Comparison of ENCODE assay signal across 11 cellular contexts in genomic region chr15:67927501-67928156, GRCh38.
A peak's percentile ranks its signal among the peaks of the same experiment; 100 is the strongest.
DNase-seq lines count a peak whose midpoint lies in the region; ATAC-seq and TF ChIP-seq lines count a peak whose summit lies in the region.
"Had no signal": no experiment of that assay in that cellular context is flagged by ENCODE, and none has a peak within 500 bp of the region (broad histone marks: within the 10 kb centered on the region; RNA-seq: fewer than 3 reads in every experiment).

No MANE protein-coding gene starts in this region.

- H3K36me3 ChIP-seq in GM23338 (ENCODE audit: insufficient read depth) (no peaks in the 10 kb centered on the region), hepatocyte (replicated peaks; ENCODE audit: insufficient read depth, low read depth) (no peaks in the 10 kb centered on the region), smooth muscle cell (ENCODE audit: low read depth) (no peaks in the 10 kb centered on the region)

- peak overlapping the region; percentile 84; the same call in 1 of the 2 replicates for H2AFZ ChIP-seq in GM23338
- H2AFZ ChIP-seq in hepatocyte, result no peak overlapping the region
- H2AFZ ChIP-seq in smooth muscle cell (ENCODE audit: low read depth), result no peak overlapping the region

- H3K9me3 Mint-ChIP-seq in GM23338, result no peaks in the 10 kb centered on the region
- H3K9me3 Mint-ChIP-seq in natural killer cell treated with Interleukin-12 subunit alpha and Interleukin-12 subunit beta and Interleukin-15 and Interleukin-18, amount 100 ng/mL, for 72 hours, result no peaks in the 10 kb centered on the region

- no peak for DNase-seq in GM23338 (ENCODE audit: low spot score)
- DNase-seq in amniotic stem cell (lab: John Stamatoyannopoulos, UW), result peak; percentile 95
- DNase-seq in hepatocyte (ENCODE audit: low spot score), result peak; percentile 90
- no peak for DNase-seq in smooth muscle cell (lab: John Stamatoyannopoulos, UW; ENCODE audit: unreplicated experiment)
- DNase-seq in activated CD4-positive, CD25-positive, alpha-beta regulatory T cell treated with anti-CD3 and anti-CD28 coated beads, Interleukin-2, amount 50 U/mL, for 72 hours, result no peak
- DNase-seq in activated CD4-positive, alpha-beta T cell treated with anti-CD3 and anti-CD28 coated beads for 48 hours, result no peak
- DNase-seq in natural killer cell treated with Interleukin-12 subunit alpha and Interleukin-12 subunit beta and Interleukin-15 and Interleukin-18, amount 100 ng/mL, for 72 hours (ENCODE audit: low spot score), result no peak
- no peak for DNase-seq in NCI-H2107 treated with DMSO at 0.1 percent for 48 hours (lab: John Stamatoyannopoulos, UW; ENCODE audit: unreplicated experiment)
- DNase-seq: SIG-M5 had no signal

- H3K4me2 ChIP-seq in GM23338, result no peak overlapping the region
- H3K4me2 ChIP-seq in hepatocyte, result peak overlapping the region; percentile 55
- H3K4me2 ChIP-seq in smooth muscle cell, result peak overlapping the region; percentile 52

- no peaks in the 10 kb centered on the region for H4K20me1 ChIP-seq in GM23338 (replicated peaks; ENCODE audit: insufficient read depth)
- no peaks in the 10 kb centered on the region for H4K20me1 ChIP-seq in hepatocyte (ENCODE audit: insufficient read depth, poor library complexity, severe bottlenecking)
- no peaks in the 10 kb centered on the region for H4K20me1 ChIP-seq in smooth muscle cell (ENCODE audit: low read depth)

- WGBS in hepatocyte (ENCODE audit: low lambda C conversion rate, missing lambda C conversion rate), result 16% methylated on average over 8 of the region's 8 CpGs
- whole genome bisulfite sequencing in smooth muscle cell (ENCODE audit: low lambda C conversion rate), result 12% methylated on average over 8 of the region's 8 CpGs

- H3K9me2 ChIP-seq in GM23338 (ENCODE audit: insufficient read depth) (0 out of 2 replicates have a peak, but pooled peaks cover 5% of the 10 kb centered on the region), hepatocyte (replicated peaks; ENCODE audit: insufficient read depth) (no peaks in the 10 kb centered on the region)

- H3K27ac Mint-ChIP-seq in GM23338, result no peak overlapping the region
- no peak overlapping the region for H3K27ac Mint-ChIP-seq in natural killer cell treated with Interleukin-12 subunit alpha and Interleukin-12 subunit beta and Interleukin-15 and Interleukin-18, amount 100 ng/mL, for 72 hours
- H3K27ac Mint-ChIP-seq: activated T-helper 17 cell treated with anti-CD3 and anti-CD28 coated beads, Interleukin-2, amount 50 U/mL, for 72 hours had no signal

- no peak overlapping the region for H3K27ac ChIP-seq in GM23338 (ENCODE audit: low read depth)
- H3K27ac ChIP-seq in hepatocyte, result peak overlapping the region; percentile 87
- H3K27ac ChIP-seq in smooth muscle cell (ENCODE audit: low read depth), result peak overlapping the region; percentile 74
- H3K27ac ChIP-seq: skin epidermis had no signal

- ATAC-seq in GM23338, result no peak
- ATAC-seq in natural killer cell treated with Interleukin-12 subunit alpha and Interleukin-12 subunit beta and Interleukin-15 and Interleukin-18, amount 100 ng/mL, for 72 hours, result no peak
- ATAC-seq: activated T-helper 17 cell treated with anti-CD3 and anti-CD28 coated beads, Interleukin-2, amount 50 U/mL, for 72 hours had no signal

- no peak for TF ChIP-seq CTCF in GM23338 (conservative IDR thresholded peaks at IDR 0.05; ENCODE audit: low read depth in 2 of 2)
- no peak for TF ChIP-seq CTCF in hepatocyte (IDR thresholded peaks at IDR 0.05; ENCODE audit: poor library complexity)
- TF ChIP-seq CTCF in smooth muscle cell (IDR thresholded peaks at IDR 0.05; ENCODE audit: borderline replicate concordance, insufficient read depth, poor library complexity, severe bottlenecking), result no peak

- no peak overlapping the region for H3K9ac ChIP-seq in smooth muscle cell (ENCODE audit: low read depth)

- H3K4me3 ChIP-seq in GM23338 (no peak overlapping the region), hepatocyte (no peak overlapping the region), smooth muscle cell (no peak overlapping the region)
- H3K4me3 ChIP-seq: skin epidermis had no signal

- H3F3A ChIP-seq in GM23338 (replicated peaks; ENCODE audit: low read depth) (no peaks in the 10 kb centered on the region), smooth muscle cell (ENCODE audit: low read depth) (peaks cover 14% of the 10 kb centered on the region)

- H3K79me2 ChIP-seq in GM23338 (replicated peaks; ENCODE audit: insufficient read depth) (no peaks in the 10 kb centered on the region), hepatocyte (no peaks in the 10 kb centered on the region), smooth muscle cell (ENCODE audit: low read depth) (no peaks in the 10 kb centered on the region)

- H3K4me1 Mint-ChIP-seq in GM23338, result peaks cover 10% of the 10 kb centered on the region; the same call in 2 of the 3 replicates
- H3K4me1 Mint-ChIP-seq in natural killer cell treated with Interleukin-12 subunit alpha and Interleukin-12 subunit beta and Interleukin-15 and Interleukin-18, amount 100 ng/mL, for 72 hours (ENCODE audit: low read depth in 2 of 2), result no peaks in the 10 kb centered on the region
- H3K4me1 Mint-ChIP-seq: activated T-helper 17 cell treated with anti-CD3 and anti-CD28 coated beads, Interleukin-2, amount 50 U/mL, for 72 hours had no signal

- no peak overlapping the region for H3K4me3 Mint-ChIP-seq in GM23338
- no peak overlapping the region for H3K4me3 Mint-ChIP-seq in natural killer cell treated with Interleukin-12 subunit alpha and Interleukin-12 subunit beta and Interleukin-15 and Interleukin-18, amount 100 ng/mL, for 72 hours
- H3K4me3 Mint-ChIP-seq: activated T-helper 17 cell treated with anti-CD3 and anti-CD28 coated beads, Interleukin-2, amount 50 U/mL, for 72 hours had no signal

- peaks cover 1% of the 10 kb centered on the region for H3K27me3 Mint-ChIP-seq in GM23338 (ENCODE audit: insufficient read depth, low read depth, poor library complexity)
- H3K27me3 Mint-ChIP-seq in natural killer cell treated with Interleukin-12 subunit alpha and Interleukin-12 subunit beta and Interleukin-15 and Interleukin-18, amount 100 ng/mL, for 72 hours, result peaks cover 0 to 4% of the 10 kb centered on the region in 2 donors
- H3K27me3 Mint-ChIP-seq: activated T-helper 17 cell treated with anti-CD3 and anti-CD28 coated beads, Interleukin-2, amount 50 U/mL, for 72 hours had no signal

- no peaks in the 10 kb centered on the region for H3K36me3 Mint-ChIP-seq in GM23338 (ENCODE audit: low read depth)
- no peaks in the 10 kb centered on the region for H3K36me3 Mint-ChIP-seq in natural killer cell treated with Interleukin-12 subunit alpha and Interleukin-12 subunit beta and Interleukin-15 and Interleukin-18, amount 100 ng/mL, for 72 hours

- H3K27me3 ChIP-seq in GM23338 (ENCODE audit: insufficient read depth) (no peaks in the 10 kb centered on the region), hepatocyte (no peaks in the 10 kb centered on the region), smooth muscle cell (ENCODE audit: low read depth) (no peaks in the 10 kb centered on the region)

- no peaks in the 10 kb centered on the region for H3K4me1 ChIP-seq in GM23338 (ENCODE audit: insufficient read depth)
- H3K4me1 ChIP-seq in hepatocyte (ENCODE audit: insufficient read depth), result peaks cover 40% of the 10 kb centered on the region
- H3K4me1 ChIP-seq in smooth muscle cell (ENCODE audit: low read depth), result peaks cover 16% of the 10 kb centered on the region

- H3K9me3 ChIP-seq in hepatocyte (ENCODE audit: low read depth) (no peaks in the 10 kb centered on the region), smooth muscle cell (replicated peaks; ENCODE audit: low read depth) (no peaks in the 10 kb centered on the region)

TF ChIP-seq in GM23338, 12 proteins besides CTCF, POLR2A, EP300 and RAD21:
- TF ChIP-seq EZH2 (IDR thresholded peaks at IDR 0.05; ENCODE audit: low read depth, unreplicated experiment) (no peak), ETS1 (IDR thresholded peaks at IDR 0.05) (no peak), EZH2phosphoT487 (IDR thresholded peaks at IDR 0.05; ENCODE audit: unreplicated experiment) (no peak), CREB1 (CRISPR knock-in tag; IDR thresholded peaks at IDR 0.05; ENCODE audit: low read depth) (no peak), NANOG (IDR thresholded peaks at IDR 0.05; ENCODE audit: borderline replicate concordance) (no peak), ZNF331 (CRISPR knock-in tag; IDR thresholded peaks at IDR 0.05; ENCODE audit: low read depth) (no peak), REST (IDR thresholded peaks at IDR 0.05; ENCODE audit: unreplicated experiment) (no peak)

Comparison
In these comparisons a context has a peak if more than half of its experiments do, and no peak if none do; other contexts are left out.
1. DNase-seq: peak in amniotic stem cell (single experiment) and hepatocyte (single experiment); none in GM23338 (single experiment), smooth muscle cell (single experiment), activated CD4-positive, CD25-positive, alpha-beta regulatory T cell treated with anti-CD3 and anti-CD28 coated beads, Interleukin-2, amount 50 U/mL, for 72 hours (single experiment), activated CD4-positive, alpha-beta T cell treated with anti-CD3 and anti-CD28 coated beads for 48 hours (single experiment), natural killer cell treated with Interleukin-12 subunit alpha and Interleukin-12 subunit beta and Interleukin-15 and Interleukin-18, amount 100 ng/mL, for 72 hours (single experiment) and NCI-H2107 treated with DMSO at 0.1 percent for 48 hours (single experiment).